ENCODE assay signal across 8 cellular contexts in genomic region chr1:171313835-171314320, GRCh38. TPM values are rescaled to one million over a fixed set of nuclear protein-coding genes. Genes with fewer than 3 reads are reported as not detected.
DNase-seq lines count a peak whose midpoint lies in the region; ATAC-seq and TF ChIP-seq lines count a peak whose summit lies in the region.

A gene with protein sequence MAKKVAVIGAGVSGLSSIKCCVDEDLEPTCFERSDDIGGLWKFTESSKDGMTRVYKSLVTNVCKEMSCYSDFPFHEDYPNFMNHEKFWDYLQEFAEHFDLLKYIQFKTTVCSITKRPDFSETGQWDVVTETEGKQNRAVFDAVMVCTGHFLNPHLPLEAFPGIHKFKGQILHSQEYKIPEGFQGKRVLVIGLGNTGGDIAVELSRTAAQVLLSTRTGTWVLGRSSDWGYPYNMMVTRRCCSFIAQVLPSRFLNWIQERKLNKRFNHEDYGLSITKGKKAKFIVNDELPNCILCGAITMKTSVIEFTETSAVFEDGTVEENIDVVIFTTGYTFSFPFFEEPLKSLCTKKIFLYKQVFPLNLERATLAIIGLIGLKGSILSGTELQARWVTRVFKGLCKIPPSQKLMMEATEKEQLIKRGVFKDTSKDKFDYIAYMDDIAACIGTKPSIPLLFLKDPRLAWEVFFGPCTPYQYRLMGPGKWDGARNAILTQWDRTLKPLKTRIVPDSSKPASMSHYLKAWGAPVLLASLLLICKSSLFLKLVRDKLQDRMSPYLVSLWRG (plus strand): TSS chr1:171314183. CDS start chr1:171319826, 5,643 bp downstream.

- in situ Hi-C loops in Panc1 (cut with HindIII; ENCODE audit: low pct_unique_long_range_greater_than_20kb, low sequenced_read_pairs): no loop called here

- peak within 1 kb of the TSS; percentile 72 to 86 for H3K4me3 Mint-ChIP-seq in activated T-cell treated with anti-CD3 and anti-CD28 coated beads, Interleukin-2, amount 50 U/mL, for 72 hours
- peak within 1 kb of the TSS; percentile 81 for H3K4me3 Mint-ChIP-seq in nephron progenitor cell
- H3K4me3 Mint-ChIP-seq in stimulated activated naive CD8-positive, alpha-beta T cell treated with anti-CD3 and anti-CD28 coated beads, Interleukin-15, Interleukin-2, amounts not matched to agents 100 ng/mL and 50 ng/mL, for 24 hours: peak within 1 kb of the TSS; percentile 75

- H3K9me3 Mint-ChIP-seq in activated T-cell treated with anti-CD3 and anti-CD28 coated beads, Interleukin-2, amount 50 U/mL, for 72 hours: no peaks in the 10 kb centered on the region
- peaks cover 1% of the 10 kb centered on the region for H3K9me3 Mint-ChIP-seq in nephron progenitor cell
- H3K9me3 Mint-ChIP-seq in stimulated activated naive CD8-positive, alpha-beta T cell treated with anti-CD3 and anti-CD28 coated beads, Interleukin-15, Interleukin-2, amounts not matched to agents 100 ng/mL and 50 ng/mL, for 24 hours: no peaks in the 10 kb centered on the region

- peak within 1 kb of the TSS; percentile 97 for H3K4me2 ChIP-seq in DOHH2 (ENCODE audit: low read length)

- CTCF ChIA-PET in Panc1 (lab: Charles Lee): interaction anchor here (0.6 to 1.7 kb wide), 6 partner anchors 68 to 347 kb away, joined by 3 to 18 read pairs (median 8); no protein-coding TSS in a partner anchor

- H3K27me3 ChIP-seq in DOHH2 (ENCODE audit: control insufficient read depth, low read length) (no peaks in the 10 kb centered on the region), Panc1 (ENCODE audit: control insufficient read depth, insufficient read depth, low read length) (no peaks in the 10 kb centered on the region)

- no peaks in the 10 kb centered on the region for H4K20me1 ChIP-seq in DOHH2 (ENCODE audit: control insufficient read depth, insufficient read depth, low read depth, low read length)

- H3K4me3 ChIP-seq in DOHH2 (ENCODE audit: low read length) (peak within 1 kb of the TSS; percentile 88), Panc1 (ENCODE audit: low read depth in 2 of 2, low read length in 2 of 2) (peak within 1 kb of the TSS in 1 of 2 experiments; percentile 12; a peak in 1 of 4 replicates)

- H3K36me3 Mint-ChIP-seq in activated T-cell treated with anti-CD3 and anti-CD28 coated beads, Interleukin-2, amount 50 U/mL, for 72 hours (ENCODE audit: insufficient read depth in 2 of 2): no peaks in the 10 kb centered on the region
- H3K36me3 Mint-ChIP-seq in nephron progenitor cell (ENCODE audit: low read depth): peaks cover 3% of the 10 kb centered on the region
- no peaks in the 10 kb centered on the region for H3K36me3 Mint-ChIP-seq in stimulated activated naive CD8-positive, alpha-beta T cell treated with anti-CD3 and anti-CD28 coated beads, Interleukin-15, Interleukin-2, amounts not matched to agents 100 ng/mL and 50 ng/mL, for 24 hours (ENCODE audit: low read depth)

- BruUV-seq in Panc1 (replicated peaks; lab: Mats Ljungman, UMichigan): no TSS peak

- H3F3A ChIP-seq in DOHH2 (ENCODE audit: control insufficient read depth, insufficient read depth): no peaks in the 10 kb centered on the region

- intact Hi-C loops in Panc1 (cut with micrococcal nuclease; ENCODE audit: unreplicated experiment): loop anchor here (2.0 kb wide), 1 partner anchor 347 kb away; no protein-coding TSS in a partner anchor

- peak within 1 kb of the TSS; percentile 91 for H3K27ac Mint-ChIP-seq in activated T-cell treated with anti-CD3 and anti-CD28 coated beads, Interleukin-2, amount 50 U/mL, for 72 hours
- no peak within 1 kb of the TSS for H3K27ac Mint-ChIP-seq in nephron progenitor cell
- peak within 1 kb of the TSS; percentile 42 for H3K27ac Mint-ChIP-seq in stimulated activated naive CD8-positive, alpha-beta T cell treated with anti-CD3 and anti-CD28 coated beads, Interleukin-15, Interleukin-2, amounts not matched to agents 100 ng/mL and 50 ng/mL, for 24 hours

- no peaks in the 10 kb centered on the region for H3K27me3 Mint-ChIP-seq in activated T-cell treated with anti-CD3 and anti-CD28 coated beads, Interleukin-2, amount 50 U/mL, for 72 hours (ENCODE audit: low read depth)
- H3K27me3 Mint-ChIP-seq in nephron progenitor cell (ENCODE audit: low read depth, poor library complexity): peaks cover 8% of the 10 kb centered on the region
- H3K27me3 Mint-ChIP-seq in stimulated activated naive CD8-positive, alpha-beta T cell treated with anti-CD3 and anti-CD28 coated beads, Interleukin-15, Interleukin-2, amounts not matched to agents 100 ng/mL and 50 ng/mL, for 24 hours: no peaks in the 10 kb centered on the region

- DNase-seq in Panc1 (ENCODE audit: low read depth, low spot score) (peak; percentile 74), fibroblast of peridontal ligament (ENCODE audit: extremely low read depth) (peak; percentile 100), nephron progenitor cell (peak; percentile 74)
- peak; percentile 83 to 84 for DNase-seq in activated T-cell treated with anti-CD3 and anti-CD28 coated beads, Interleukin-2, amount 50 U/mL, for 72 hours

- POLR2A ChIA-PET in Panc1 (lab: Charles Lee): interaction anchor here (0.5 kb wide), 1 partner anchor 10 kb away, joined by 6 read pairs; no protein-coding TSS in a partner anchor

- H3K4me1 ChIP-seq in DOHH2 (ENCODE audit: control insufficient read depth, low read length) (peaks cover 16% of the 10 kb centered on the region), Panc1 (ENCODE audit: control insufficient read depth, insufficient read depth, low read length) (no peaks in the 10 kb centered on the region)

- peaks cover 12% of the 10 kb centered on the region for H3K4me1 Mint-ChIP-seq in activated T-cell treated with anti-CD3 and anti-CD28 coated beads, Interleukin-2, amount 50 U/mL, for 72 hours (ENCODE audit: low read depth)
- peaks cover 22% of the 10 kb centered on the region for H3K4me1 Mint-ChIP-seq in nephron progenitor cell
- H3K4me1 Mint-ChIP-seq in stimulated activated naive CD8-positive, alpha-beta T cell treated with anti-CD3 and anti-CD28 coated beads, Interleukin-15, Interleukin-2, amounts not matched to agents 100 ng/mL and 50 ng/mL, for 24 hours (ENCODE audit: low read depth): peaks cover 14% of the 10 kb centered on the region

- H3K27ac ChIP-seq in DOHH2 (ENCODE audit: low read depth, low read length) (peak within 1 kb of the TSS; percentile 17), KOPT-K1 (ENCODE audit: low read depth, low read length, poor library complexity, severe bottlenecking) (peak within 1 kb of the TSS; percentile 18), Panc1 (ENCODE audit: low read length) (no peak within 1 kb of the TSS)

- H3K9me3 ChIP-seq in DOHH2 (ENCODE audit: control insufficient read depth, insufficient read depth, low read length): no peaks in the 10 kb centered on the region
- peaks cover under 1% of the 10 kb centered on the region for H3K9me3 ChIP-seq in KOPT-K1 (ENCODE audit: insufficient read depth, low read length, poor library complexity, severe bottlenecking)
- H3K9me3 ChIP-seq in Panc1 (ENCODE audit: control insufficient read depth, insufficient read depth, low read depth, low read length): no peaks in the 10 kb centered on the region

- no peaks in the 10 kb centered on the region for H3K36me3 ChIP-seq in DOHH2 (ENCODE audit: control insufficient read depth, low read length)
- H3K36me3 ChIP-seq in KOPT-K1 (ENCODE audit: insufficient read depth, low read length): no peaks in the 10 kb centered on the region
- H3K36me3 ChIP-seq in Panc1 (ENCODE audit: control insufficient read depth, insufficient read depth, low read length): no peaks in the 10 kb centered on the region

- peak; percentile 92 for TF ChIP-seq CTCF in DOHH2 (IDR thresholded peaks at IDR 0.05; ENCODE audit: low read depth, low read length, poor library complexity, severe bottlenecking)
- peak; percentile 81 for TF ChIP-seq CTCF in Panc1 (IDR thresholded peaks at IDR 0.05)
- peak; percentile 77 for TF ChIP-seq CTCF in nephron progenitor cell (IDR thresholded peaks at IDR 0.05)

- H3K79me2 ChIP-seq in DOHH2 (ENCODE audit: control insufficient read depth, low read length): no peaks in the 10 kb centered on the region

- peak; percentile 100 for ATAC-seq in GM21825 (IDR thresholded peaks at IDR 0.05; ENCODE audit: unreplicated experiment)
- ATAC-seq in Panc1: peak; percentile 94
- ATAC-seq in activated T-cell treated with anti-CD3 and anti-CD28 coated beads, Interleukin-2, amount 50 U/mL, for 72 hours (replicated peaks in 1 of 2): peak; percentile 100

- no peaks in the 10 kb centered on the region for H3K9me2 ChIP-seq in DOHH2 (replicated peaks; ENCODE audit: control insufficient read depth, low read length)

RNA-seq across cellular contexts. Expression of the gene that starts here (rescaled TPM):
- total RNA-seq in Panc1 (2021; ENCODE audit: unreplicated experiment): 0.33 TPM
- polyA plus RNA-seq in Panc1 (2012; ENCODE audit: insufficient read length): not detected
- 1 to 10 TPM; 1.5 to 2.3 TPM for total RNA-seq in activated T-cell treated with anti-CD3 and anti-CD28 coated beads, Interleukin-2, amount 50 U/mL, for 72 hours

Comparison
In these comparisons a context has a peak if more than half of its experiments do, and no peak if none do; other contexts are left out.
1. Peak in DNase-seq and ATAC-seq in Panc1; RNA of the gene not detected or under 1 TPM.